Comparison of ENCODE assay signal across 14 cellular contexts in genomic region chr18:45066868-45067267, GRCh38.
A peak's percentile ranks its signal among the peaks of the same experiment; 100 is the strongest.
DNase-seq lines count a peak whose midpoint lies in the region; ATAC-seq lines count a peak whose summit lies in the region.
"Had no signal": no experiment of that assay in that cellular context is flagged by ENCODE, and none has a peak within 500 bp of the region (broad histone marks: within the 10 kb centered on the region; RNA-seq: fewer than 3 reads in every experiment).

No MANE protein-coding gene starts in this region.

- peaks cover 0 to 14% (median 0%) of the 10 kb centered on the region in 7 donors for H3K9me3 Mint-ChIP-seq in naive B cell
- H3K9me3 Mint-ChIP-seq: activated naive CD4-positive, alpha-beta T cell treated with anti-CD3 and anti-CD28 coated beads, Interleukin-2, amount 50 U/mL, for 24 hours; T-helper 2 cell treated with Interferon-gamma antibody and Interleukin-4, amounts not matched to agents 5 μg/mL and 100 μg/mL, for 36 hours had no signal

- H3K36me3 ChIP-seq in MG63 = no peaks in the 10 kb centered on the region

- H3K27me3 Mint-ChIP-seq in naive B cell = no peaks in the 10 kb centered on the region

- peak in 1 of 2 donors; percentile 33 for ATAC-seq in naive B cell (ENCODE audit: low read depth in 2 of 2)
- ATAC-seq: Panc1 had no signal

- peak overlapping the region in 5 of 6 donors; percentile 21 to 90 (median 66) for H3K27ac Mint-ChIP-seq in naive B cell
- H3K27ac Mint-ChIP-seq: activated naive CD4-positive, alpha-beta T cell treated with anti-CD3 and anti-CD28 coated beads, Interleukin-2, amount 50 U/mL, for 24 hours; T-helper 2 cell treated with Interferon-gamma antibody and Interleukin-4, amounts not matched to agents 5 μg/mL and 100 μg/mL, for 36 hours had no signal

- peak overlapping the region in 5 of 8 donors; percentile 3 to 37 (median 30) for H3K4me3 Mint-ChIP-seq in naive B cell
- H3K4me3 Mint-ChIP-seq: activated naive CD4-positive, alpha-beta T cell treated with anti-CD3 and anti-CD28 coated beads, Interleukin-2, amount 50 U/mL, for 24 hours; T-helper 2 cell treated with Interferon-gamma antibody and Interleukin-4, amounts not matched to agents 5 μg/mL and 100 μg/mL, for 36 hours had no signal

- H3K4me1 Mint-ChIP-seq in naive B cell = peaks cover 18 to 28% (median 24%) of the 10 kb centered on the region in 3 donors
- H3K4me1 Mint-ChIP-seq: activated naive CD4-positive, alpha-beta T cell treated with anti-CD3 and anti-CD28 coated beads, Interleukin-2, amount 50 U/mL, for 24 hours had no signal

- no peak overlapping the region for H3K4me3 ChIP-seq in MG63

- DNase-seq in Ammon's horn (ENCODE audit: low spot score) = peak; percentile 47
- DNase-seq in MG63 = peak; percentile 51
- peak; percentile 17 for DNase-seq in astrocyte of the hippocampus (ENCODE audit: low read depth, low spot score)
- DNase-seq in naive B cell = no peak
- DNase-seq in NCI-H2029 (lab: John Stamatoyannopoulos, UW) = no peak
- no peak for DNase-seq in NCI-H1694 (lab: John Stamatoyannopoulos, UW)
- no peak for DNase-seq in effector CD4-positive, alpha-beta T cell
- no peak for DNase-seq in GOT3 (lab: John Stamatoyannopoulos, UW)
- DNase-seq: central memory CD4-positive, alpha-beta T cell; mesendoderm; NCI-H2171 treated with DMSO at 0.1 percent for 48 hours had no signal

- no peaks in the 10 kb centered on the region for H3K27me3 ChIP-seq in MG63

- H3K36me3 Mint-ChIP-seq in naive B cell = peaks cover 20 to 40% of the 10 kb centered on the region in 2 donors
- H3K36me3 Mint-ChIP-seq: activated naive CD4-positive, alpha-beta T cell treated with anti-CD3 and anti-CD28 coated beads, Interleukin-2, amount 50 U/mL, for 24 hours had no signal

- H3K9me3 ChIP-seq in MG63 = no peaks in the 10 kb centered on the region

Comparison
In these comparisons a context has a peak if more than half of its experiments do, and no peak if none do; other contexts are left out.
1. DNase-seq: peak in Ammon's horn (single experiment), MG63 (single experiment) and astrocyte of the hippocampus (single experiment); none in naive B cell (single experiment), NCI-H2029 (single experiment), NCI-H1694 (single experiment), effector CD4-positive, alpha-beta T cell (single experiment) and GOT3 (single experiment).